ENCODE assay signal across 2 cellular contexts in the genomic region with DNA sequence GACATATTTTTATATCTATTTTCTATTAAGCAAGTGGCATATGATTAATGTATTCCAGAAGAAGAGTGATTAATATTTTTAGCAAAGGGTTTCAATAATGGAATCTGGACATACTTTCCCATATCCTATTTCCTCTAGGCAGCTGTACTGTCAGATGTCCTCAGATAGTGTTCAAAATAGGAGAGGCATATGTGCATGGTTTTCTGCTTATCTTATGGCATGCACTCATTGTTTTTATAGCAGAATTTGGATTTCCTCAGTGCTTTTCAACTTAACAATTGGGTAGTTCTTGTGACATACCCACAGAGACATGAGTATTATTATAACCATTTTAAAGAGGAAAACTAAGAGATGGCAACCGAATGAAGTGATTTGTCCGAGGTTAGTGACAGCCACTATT.
A peak's percentile ranks its signal among the peaks of the same experiment; 100 is the strongest.
TF ChIP-seq lines count a peak whose summit lies in the region.

No MANE protein-coding gene starts in this region.

TF ChIP-seq in HCT116, 20 proteins besides CTCF, POLR2A, EP300 and RAD21:
- TF ChIP-seq, protein P1, sequence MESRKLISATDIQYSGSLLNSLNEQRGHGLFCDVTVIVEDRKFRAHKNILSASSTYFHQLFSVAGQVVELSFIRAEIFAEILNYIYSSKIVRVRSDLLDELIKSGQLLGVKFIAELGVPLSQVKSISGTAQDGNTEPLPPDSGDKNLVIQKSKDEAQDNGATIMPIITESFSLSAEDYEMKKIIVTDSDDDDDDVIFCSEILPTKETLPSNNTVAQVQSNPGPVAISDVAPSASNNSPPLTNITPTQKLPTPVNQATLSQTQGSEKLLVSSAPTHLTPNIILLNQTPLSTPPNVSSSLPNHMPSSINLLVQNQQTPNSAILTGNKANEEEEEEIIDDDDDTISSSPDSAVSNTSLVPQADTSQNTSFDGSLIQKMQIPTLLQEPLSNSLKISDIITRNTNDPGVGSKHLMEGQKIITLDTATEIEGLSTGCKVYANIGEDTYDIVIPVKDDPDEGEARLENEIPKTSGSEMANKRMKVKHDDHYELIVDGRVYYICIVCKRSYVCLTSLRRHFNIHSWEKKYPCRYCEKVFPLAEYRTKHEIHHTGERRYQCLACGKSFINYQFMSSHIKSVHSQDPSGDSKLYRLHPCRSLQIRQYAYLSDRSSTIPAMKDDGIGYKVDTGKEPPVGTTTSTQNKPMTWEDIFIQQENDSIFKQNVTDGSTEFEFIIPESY (IDR thresholded peaks at IDR 0.05; ENCODE audit: extremely low read depth, insufficient replicate concordance, low read length) = no peak
- TF ChIP-seq SP1 (IDR thresholded peaks at IDR 0.05; ENCODE audit: low read depth) (no peak), SIN3A (IDR thresholded peaks at IDR 0.05; ENCODE audit: low read depth) (no peak), CEBPB (IDR thresholded peaks at IDR 0.05; ENCODE audit: low read depth) (no peak), TCF7L2 (IDR thresholded peaks at IDR 0.05; ENCODE audit: borderline replicate concordance, extremely low read depth, insufficient read depth, insufficient read length) (no peak), JUND (IDR thresholded peaks at IDR 0.05) (no peak), CBX3 (IDR thresholded peaks at IDR 0.05; ENCODE audit: low read depth) (no peak), EZH2phosphoT487 (IDR thresholded peaks at IDR 0.05; ENCODE audit: borderline replicate concordance) (no peak), POLR2AphosphoS5 (IDR thresholded peaks at IDR 0.05; ENCODE audit: low read depth, low read length) (no peak), FOSL1 (IDR thresholded peaks at IDR 0.05; ENCODE audit: low read depth) (no peak), ELF1 (IDR thresholded peaks at IDR 0.05; ENCODE audit: borderline replicate concordance, low read depth) (no peak), ZFX (IDR thresholded peaks at IDR 0.05) (no peak)
- TF ChIP-seq, protein P2, sequence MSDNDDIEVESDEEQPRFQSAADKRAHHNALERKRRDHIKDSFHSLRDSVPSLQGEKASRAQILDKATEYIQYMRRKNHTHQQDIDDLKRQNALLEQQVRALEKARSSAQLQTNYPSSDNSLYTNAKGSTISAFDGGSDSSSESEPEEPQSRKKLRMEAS (IDR thresholded peaks at IDR 0.05) = no peak
- TF ChIP-seq, protein P3, sequence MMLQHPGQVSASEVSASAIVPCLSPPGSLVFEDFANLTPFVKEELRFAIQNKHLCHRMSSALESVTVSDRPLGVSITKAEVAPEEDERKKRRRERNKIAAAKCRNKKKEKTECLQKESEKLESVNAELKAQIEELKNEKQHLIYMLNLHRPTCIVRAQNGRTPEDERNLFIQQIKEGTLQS (IDR thresholded peaks at IDR 0.05) = no peak
TF ChIP-seq in HCT116: peak in this region for 0.

TF ChIP-seq in SK-N-SH, 30 proteins besides CTCF, POLR2A, EP300 and RAD21:
- TF ChIP-seq TCF12 (IDR thresholded peaks at IDR 0.05) = peak; percentile 62
- TF ChIP-seq, protein P4, sequence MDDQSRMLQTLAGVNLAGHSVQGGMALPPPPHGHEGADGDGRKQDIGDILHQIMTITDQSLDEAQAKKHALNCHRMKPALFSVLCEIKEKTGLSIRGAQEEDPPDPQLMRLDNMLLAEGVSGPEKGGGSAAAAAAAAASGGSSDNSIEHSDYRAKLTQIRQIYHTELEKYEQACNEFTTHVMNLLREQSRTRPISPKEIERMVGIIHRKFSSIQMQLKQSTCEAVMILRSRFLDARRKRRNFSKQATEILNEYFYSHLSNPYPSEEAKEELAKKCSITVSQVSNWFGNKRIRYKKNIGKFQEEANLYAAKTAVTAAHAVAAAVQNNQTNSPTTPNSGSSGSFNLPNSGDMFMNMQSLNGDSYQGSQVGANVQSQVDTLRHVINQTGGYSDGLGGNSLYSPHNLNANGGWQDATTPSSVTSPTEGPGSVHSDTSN (IDR thresholded peaks at IDR 0.05) = peak; percentile 40; the same call in 1 of the 2 replicates
- no peak for TF ChIP-seq EZH2phosphoT487 (IDR thresholded peaks at IDR 0.05; ENCODE audit: borderline replicate concordance, low read depth)
